9 cellular contexts compared by ENCODE assay signal in the genomic region with DNA sequence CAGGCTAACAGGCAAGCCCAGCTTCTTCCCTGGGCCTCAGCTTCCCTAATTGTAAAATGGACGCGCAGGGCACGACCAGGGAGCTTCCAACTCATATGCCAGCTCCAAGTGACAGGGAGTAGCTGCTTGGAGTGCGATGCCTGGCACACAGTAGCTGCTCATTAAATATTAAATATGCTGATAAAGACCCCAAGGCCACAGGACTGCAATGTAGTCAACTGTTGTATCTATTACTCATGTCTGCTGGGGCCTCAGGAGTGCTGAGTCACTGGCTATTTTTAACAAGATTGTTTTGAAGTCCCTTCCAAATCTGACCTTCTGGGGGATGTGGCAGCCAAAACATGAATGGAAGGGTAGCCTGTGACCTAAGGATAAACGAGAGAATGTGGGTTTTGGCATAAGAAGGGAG. TPM values are rescaled to one million over a fixed set of nuclear protein-coding genes. Genes with fewer than 3 reads are reported as not detected.
DNase-seq lines count a peak whose midpoint lies in the region; ATAC-seq, FAIRE-seq and TF ChIP-seq lines count a peak whose summit lies in the region.
"Had no signal": no experiment of that assay in that cellular context is flagged by ENCODE, and none has a peak within 500 bp of the region (broad histone marks: within the 10 kb centered on the region; RNA-seq: fewer than 3 reads in every experiment).

No MANE protein-coding gene starts in this region.

- TF ChIP-seq CTCF in adrenal gland (IDR thresholded peaks at IDR 0.05) (no peak), kidney (IDR thresholded peaks at IDR 0.05; ENCODE audit: borderline replicate concordance, extremely low read depth, insufficient read depth) (no peak), type B pancreatic cell (conservative IDR thresholded peaks at IDR 0.05) (no peak), GM10248 (IDR thresholded peaks at IDR 0.05; ENCODE audit: control extremely low read depth, extremely low read depth, low read depth, missing control alignments) (no peak)

- no peak for ATAC-seq in GM18519 (IDR thresholded peaks at IDR 0.05; ENCODE audit: low FRiP score, unreplicated experiment)

- TF ChIP-seq POLR2A in adrenal gland (IDR thresholded peaks at IDR 0.05) = peak in 1 of 2 donors; percentile 48

- H3K27me3 ChIP-seq in adrenal gland = no peaks in the 10 kb centered on the region

- no peak for DNase-seq in activated CD4-positive, alpha-beta memory T cell treated with anti-CD3 and anti-CD28 coated beads for 36 hours
- no peak for DNase-seq in activated CD4-positive, alpha-beta memory T cell treated with anti-CD3 and anti-CD28 coated beads, Interleukin-2, amount 10 ng/mL, durations not matched to agents 7 days and 5 days
- DNase-seq in adrenal gland (peak; percentile 67 to 93 (median 90)), kidney (no peak), type B pancreatic cell (ENCODE audit: extremely low spot score, unreplicated experiment) (no peak), NCI-H748 treated with DMSO at 0.1 percent for 48 hours (lab: John Stamatoyannopoulos, UW) (no peak), GM10248 (ENCODE audit: extremely low spot score) (no peak)

- H3K4me3 ChIP-seq in adrenal gland (no peak overlapping the region), kidney (ENCODE audit: low read length in 2 of 2) (no peak overlapping the region)

- H3K4me1 ChIP-seq in adrenal gland (replicated peaks in 1 of 2) (peaks cover 45 to 59% of the 10 kb centered on the region in 2 donors), kidney (ENCODE audit: control insufficient read depth in 1 of 2, insufficient read depth in 1 of 2, low read depth in 1 of 2, low read length in 2 of 2) (peaks cover 74 to 77% of the 10 kb centered on the region in 2 donors)

- no peak for FAIRE-seq in kidney (lab: Jason Lieb, UNC)

- peaks cover 95% of the 10 kb centered on the region for H3K4me1 Mint-ChIP-seq in activated CD4-positive, alpha-beta memory T cell treated with anti-CD3 and anti-CD28 coated beads for 36 hours (ENCODE audit: low read depth)
- peaks cover 62% of the 10 kb centered on the region for H3K4me1 Mint-ChIP-seq in activated CD4-positive, alpha-beta memory T cell treated with anti-CD3 and anti-CD28 coated beads, Interleukin-2, amount 10 ng/mL, durations not matched to agents 7 days and 5 days
- peaks cover 10% of the 10 kb centered on the region for H3K4me1 Mint-ChIP-seq in type B pancreatic cell (ENCODE audit: unreplicated experiment)

- POLR2A ChIA-PET in activated CD4-positive, alpha-beta memory T cell treated with anti-CD3 and anti-CD28 coated beads for 36 hours (lab: Charles Lee) = interaction anchor here (0.9 to 2.4 kb wide), 5 partner anchors 12 to 26 kb away, joined by 3 to 6 read pairs (median 3); no protein-coding TSS in a partner anchor
- POLR2A ChIA-PET in activated CD4-positive, alpha-beta memory T cell treated with anti-CD3 and anti-CD28 coated beads, Interleukin-2, amount 10 ng/mL, durations not matched to agents 7 days and 5 days (lab: Charles Lee) = interaction anchor here (1.2 kb wide), 2 partner anchors 18 to 23 kb away, joined by 3 read pairs; a partner anchor contains a TSS
- POLR2A ChIA-PET in GM10248 (lab: Yijun Ruan, JAX) = interaction anchor here (1.2 kb wide), 1 partner anchor 94 kb away, joined by 3 read pairs; a partner anchor contains a TSS

- intact Hi-C loops in activated CD4-positive, alpha-beta memory T cell treated with anti-CD3 and anti-CD28 coated beads for 36 hours (cut with micrococcal nuclease) = no loop called here
- intact Hi-C loops in adrenal gland (cut with DNase I) (no loop called here), kidney (cut with DNase I) (loop anchor here (5.0 kb wide), 1 partner anchor 39 kb away; no protein-coding TSS in a partner anchor)

- H3K9me3 ChIP-seq in adrenal gland (replicated peaks in 1 of 3) (no peaks in the 10 kb centered on the region), kidney (ENCODE audit: control insufficient read depth in 1 of 2, low read length in 2 of 2) (no peaks in the 10 kb centered on the region)

- CTCF ChIA-PET in activated CD4-positive, alpha-beta memory T cell treated with anti-CD3 and anti-CD28 coated beads for 36 hours (lab: Charles Lee) = interaction anchor here (4.3 to 13.2 kb wide), 2 partner anchors 12 to 52 kb away, joined by 29 to 101 read pairs; no protein-coding TSS in a partner anchor
- CTCF ChIA-PET in activated CD4-positive, alpha-beta memory T cell treated with anti-CD3 and anti-CD28 coated beads, Interleukin-2, amount 10 ng/mL, durations not matched to agents 7 days and 5 days (lab: Charles Lee) = interaction anchor here (1.3 to 1.9 kb wide), 3 partner anchors 11 to 101 kb away, joined by 4 to 5 read pairs (median 4); no protein-coding TSS in a partner anchor
- CTCF ChIA-PET in GM10248 (lab: Yijun Ruan, JAX) = interaction anchor here (1.4 to 6.7 kb wide), 8 partner anchors 9 to 102 kb away, joined by 3 to 67 read pairs (median 4); no protein-coding TSS in a partner anchor

- H3K27ac ChIP-seq in adrenal gland (peak overlapping the region; percentile 31 to 93 (median 83)), kidney (ENCODE audit: low read depth in 2 of 2, low read length in 2 of 2) (peak overlapping the region; percentile 73 to 82)

- H3K9me3 Mint-ChIP-seq in activated CD4-positive, alpha-beta memory T cell treated with anti-CD3 and anti-CD28 coated beads for 36 hours = no peaks in the 10 kb centered on the region
- H3K9me3 Mint-ChIP-seq in activated CD4-positive, alpha-beta memory T cell treated with anti-CD3 and anti-CD28 coated beads, Interleukin-2, amount 10 ng/mL, durations not matched to agents 7 days and 5 days = no peaks in the 10 kb centered on the region
- H3K9me3 Mint-ChIP-seq in type B pancreatic cell = no peaks in the 10 kb centered on the region
- H3K9me3 Mint-ChIP-seq: central memory CD8-positive, alpha-beta T cell had no signal

- H3K9ac ChIP-seq in kidney (ENCODE audit: low read length in 2 of 2) = peak overlapping the region in 1 of 2 donors; percentile 4

- peaks cover 0 to 26% of the 10 kb centered on the region in 2 donors for H3K36me3 ChIP-seq in adrenal gland (replicated peaks in 1 of 2)
- H3K36me3 ChIP-seq in kidney (ENCODE audit: control insufficient read depth in 1 of 2, insufficient read depth in 2 of 2, low read length in 2 of 2) = peaks cover 27 to 56% of the 10 kb centered on the region in 2 donors

- H3K36me3 Mint-ChIP-seq in activated CD4-positive, alpha-beta memory T cell treated with anti-CD3 and anti-CD28 coated beads for 36 hours = peaks cover 87% of the 10 kb centered on the region
- H3K36me3 Mint-ChIP-seq in activated CD4-positive, alpha-beta memory T cell treated with anti-CD3 and anti-CD28 coated beads, Interleukin-2, amount 10 ng/mL, durations not matched to agents 7 days and 5 days (ENCODE audit: low read depth) = peaks cover 74% of the 10 kb centered on the region
- peaks cover 14% of the 10 kb centered on the region for H3K36me3 Mint-ChIP-seq in type B pancreatic cell

- H3K27ac Mint-ChIP-seq in activated CD4-positive, alpha-beta memory T cell treated with anti-CD3 and anti-CD28 coated beads for 36 hours = peak overlapping the region; percentile 94
- H3K27ac Mint-ChIP-seq in activated CD4-positive, alpha-beta memory T cell treated with anti-CD3 and anti-CD28 coated beads, Interleukin-2, amount 10 ng/mL, durations not matched to agents 7 days and 5 days = no peak overlapping the region
- H3K27ac Mint-ChIP-seq in type B pancreatic cell = peak overlapping the region; percentile 53

- no peak overlapping the region for H3K4me3 Mint-ChIP-seq in activated CD4-positive, alpha-beta memory T cell treated with anti-CD3 and anti-CD28 coated beads for 36 hours
- H3K4me3 Mint-ChIP-seq in activated CD4-positive, alpha-beta memory T cell treated with anti-CD3 and anti-CD28 coated beads, Interleukin-2, amount 10 ng/mL, durations not matched to agents 7 days and 5 days = no peak overlapping the region
- no peak overlapping the region for H3K4me3 Mint-ChIP-seq in type B pancreatic cell
- H3K4me3 Mint-ChIP-seq: central memory CD8-positive, alpha-beta T cell had no signal

- H3K27me3 Mint-ChIP-seq in activated CD4-positive, alpha-beta memory T cell treated with anti-CD3 and anti-CD28 coated beads for 36 hours = no peaks in the 10 kb centered on the region
- H3K27me3 Mint-ChIP-seq in activated CD4-positive, alpha-beta memory T cell treated with anti-CD3 and anti-CD28 coated beads, Interleukin-2, amount 10 ng/mL, durations not matched to agents 7 days and 5 days = no peaks in the 10 kb centered on the region
- no peaks in the 10 kb centered on the region for H3K27me3 Mint-ChIP-seq in type B pancreatic cell
- H3K27me3 Mint-ChIP-seq: central memory CD8-positive, alpha-beta T cell had no signal

- 29 to 61% (median 35%) methylated on average over 5 of the region's 5 CpGs for WGBS in adrenal gland, 4 donors

RNA-seq across cellular contexts. Expression of a gene that starts 17.7 kb away (rescaled TPM):
- total RNA-seq in activated CD4-positive, alpha-beta memory T cell treated with anti-CD3 and anti-CD28 coated beads for 36 hours = 100 to 1,000 TPM; 388 to 401 TPM
- 100 to 1,000 TPM; 188 to 201 TPM for total RNA-seq in activated CD4-positive, alpha-beta memory T cell treated with anti-CD3 and anti-CD28 coated beads, Interleukin-2, amount 10 ng/mL, durations not matched to agents 7 days and 5 days
- total RNA-seq in adrenal gland (100 to 1,000 TPM in 6 of 8 donors, 10 to 100 TPM in 2; 36.6 to 129 (median 103) TPM), kidney (132 TPM), type B pancreatic cell (ENCODE audit: low replicate concordance) (63.6 and 89.2 TPM in 2 replicates)
- polyA plus RNA-seq in adrenal gland (10 to 100 TPM; 42.2 to 85.1 (median 68.1) TPM), kidney (ENCODE audit: insufficient read depth, low read depth, low replicate concordance) (109 TPM)

RNA-seq across cellular contexts. Expression of a gene that starts 42.7 kb away (rescaled TPM):
- not detected for total RNA-seq in activated CD4-positive, alpha-beta memory T cell treated with anti-CD3 and anti-CD28 coated beads for 36 hours
- not detected for total RNA-seq in activated CD4-positive, alpha-beta memory T cell treated with anti-CD3 and anti-CD28 coated beads, Interleukin-2, amount 10 ng/mL, durations not matched to agents 7 days and 5 days
- total RNA-seq in adrenal gland (1,000 to 10,000 TPM in 3 of 8 donors, 100 to 1,000 TPM in 5; 232 to 1,751 (median 422) TPM), kidney (1,327 TPM), type B pancreatic cell (ENCODE audit: low replicate concordance) (18.4 and 19.7 TPM in 2 replicates)
- polyA plus RNA-seq in adrenal gland (1,000 to 10,000 TPM in 2 of 3 donors, 100 to 1,000 TPM in 1; 365 to 1,619 (median 1,026) TPM), kidney (ENCODE audit: insufficient read depth, low read depth, low replicate concordance) (27,893 TPM)

Comparison
In these comparisons a context has a peak if more than half of its experiments do, and no peak if none do; other contexts are left out.
1. DNase-seq: peak in adrenal gland (7 of 7); none in activated CD4-positive, alpha-beta memory T cell treated with anti-CD3 and anti-CD28 coated beads for 36 hours (single experiment), activated CD4-positive, alpha-beta memory T cell treated with anti-CD3 and anti-CD28 coated beads, Interleukin-2, amount 10 ng/mL, durations not matched to agents 7 days and 5 days (single experiment), kidney (single experiment), type B pancreatic cell (single experiment), NCI-H748 treated with DMSO at 0.1 percent for 48 hours (single experiment) and GM10248 (single experiment).
2. RNA of a gene that starts 42.7 kb away (total RNA-seq): 1,327 TPM in kidney (single experiment), 232 to 1,751 TPM in adrenal gland and 18.4 to 19.7 TPM in type B pancreatic cell; not detected in activated CD4-positive, alpha-beta memory T cell treated with anti-CD3 and anti-CD28 coated beads for 36 hours and not detected in activated CD4-positive, alpha-beta memory T cell treated with anti-CD3 and anti-CD28 coated beads, Interleukin-2, amount 10 ng/mL, durations not matched to agents 7 days and 5 days; every median in the first group is over 10 times any median in the second.